ENCODE assay signal across 17 cellular contexts in genomic region chr18:12423393-12423792, GRCh38.
"Had no signal": no experiment of that assay in that cellular context is flagged by ENCODE, and none has a peak within 500 bp of the region (broad histone marks: within the 10 kb centered on the region; RNA-seq: fewer than 3 reads in every experiment).

No MANE protein-coding gene starts in this region.

- H3K27ac ChIP-seq: SK-N-MC had no signal

- H3K27ac Mint-ChIP-seq: activated CD4-positive, alpha-beta memory T cell treated with anti-CD3 and anti-CD28 coated beads, Interleukin-2, amount 10 ng/mL, durations not matched to agents 7 days and 5 days; activated CD4-positive, alpha-beta T cell treated with anti-CD3 and anti-CD28 coated beads for 36 hours; activated naive CD4-positive, alpha-beta T cell treated with anti-CD3 and anti-CD28 coated beads for 36 hours; activated naive CD8-positive, alpha-beta T cell treated with anti-CD3 and anti-CD28 coated beads for 36 hours; activated T-helper 17 cell treated with anti-CD3 and anti-CD28 coated beads, Interleukin-2, amount 50 U/mL, for 72 hours; T-cell had no signal

- H3K4me3 Mint-ChIP-seq: activated CD4-positive, alpha-beta memory T cell treated with anti-CD3 and anti-CD28 coated beads, Interleukin-2, amount 10 ng/mL, durations not matched to agents 7 days and 5 days; activated CD4-positive, alpha-beta T cell treated with anti-CD3 and anti-CD28 coated beads for 36 hours; activated naive CD4-positive, alpha-beta T cell treated with anti-CD3 and anti-CD28 coated beads for 36 hours; activated naive CD8-positive, alpha-beta T cell treated with anti-CD3 and anti-CD28 coated beads for 36 hours; activated T-helper 17 cell treated with anti-CD3 and anti-CD28 coated beads, Interleukin-2, amount 50 U/mL, for 72 hours; T-cell had no signal

- H3K27me3 Mint-ChIP-seq: activated CD4-positive, alpha-beta memory T cell treated with anti-CD3 and anti-CD28 coated beads, Interleukin-2, amount 10 ng/mL, durations not matched to agents 7 days and 5 days; activated naive CD8-positive, alpha-beta T cell treated with anti-CD3 and anti-CD28 coated beads for 36 hours had no signal

- ATAC-seq: activated CD4-positive, alpha-beta T cell treated with anti-CD3 and anti-CD28 coated beads for 36 hours; activated T-helper 17 cell treated with anti-CD3 and anti-CD28 coated beads, Interleukin-2, amount 50 U/mL, for 72 hours; T-cell had no signal

- DNase-seq: activated CD4-positive, alpha-beta memory T cell treated with anti-CD3 and anti-CD28 coated beads, Interleukin-2, amount 10 ng/mL, durations not matched to agents 7 days and 5 days; activated CD4-positive, alpha-beta T cell treated with anti-CD3 and anti-CD28 coated beads, Interleukin-2, amount 50 U/mL, for 1 hour; activated gamma-delta T cell; activated naive CD8-positive, alpha-beta T cell treated with anti-CD3 and anti-CD28 coated beads for 36 hours; activated T-cell treated with anti-CD3 and anti-CD28 coated beads for 4 hours; activated T-cell treated with anti-CD3 and anti-CD28 coated beads, Interleukin-2, amount 50 U/mL, for 48 hours; central memory CD4-positive, alpha-beta T cell; KG1; NCI-H1417 treated with DMSO at 0.1 percent for 48 hours; NCI-H187 treated with DMSO at 0.1 percent for 48 hours; NCI-H2081 treated with DMSO at 0.1 percent for 48 hours; T-cell; T1000 had no signal

- H3K36me3 Mint-ChIP-seq: T-cell had no signal

- H3K4me3 ChIP-seq: SK-N-MC had no signal

- H3K4me1 Mint-ChIP-seq: activated T-helper 17 cell treated with anti-CD3 and anti-CD28 coated beads, Interleukin-2, amount 50 U/mL, for 72 hours had no signal

- H3K9me3 Mint-ChIP-seq: activated CD4-positive, alpha-beta memory T cell treated with anti-CD3 and anti-CD28 coated beads, Interleukin-2, amount 10 ng/mL, durations not matched to agents 7 days and 5 days; activated naive CD4-positive, alpha-beta T cell treated with anti-CD3 and anti-CD28 coated beads for 36 hours; activated naive CD8-positive, alpha-beta T cell treated with anti-CD3 and anti-CD28 coated beads for 36 hours; activated T-helper 17 cell treated with anti-CD3 and anti-CD28 coated beads, Interleukin-2, amount 50 U/mL, for 72 hours; T-cell had no signal
